ENCODE assay signal across 15 cellular contexts in the genomic region with DNA sequence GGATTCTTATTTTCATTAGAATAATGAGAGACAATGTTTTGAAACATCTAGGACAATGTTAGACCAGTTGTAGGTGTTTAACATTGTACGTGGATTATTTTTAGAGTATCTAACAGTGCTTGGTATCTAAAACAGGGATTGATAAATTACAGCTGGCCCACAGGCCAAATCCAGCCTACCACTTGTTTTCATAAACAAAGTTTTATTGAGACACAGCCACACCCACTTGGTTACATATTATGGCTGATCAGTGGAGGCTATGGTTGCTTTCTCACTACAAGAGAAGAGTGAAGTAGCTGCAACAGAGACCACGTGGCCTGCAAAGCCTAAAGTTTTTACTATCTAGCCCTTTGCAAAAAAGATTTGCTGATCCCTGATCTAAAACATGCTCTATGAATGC.
DNase-seq lines count a peak whose midpoint lies in the region; ATAC-seq and TF ChIP-seq lines count a peak whose summit lies in the region.
"Had no signal": no experiment of that assay in that cellular context is flagged by ENCODE, and none has a peak within 500 bp of the region (broad histone marks: within the 10 kb centered on the region; RNA-seq: fewer than 3 reads in every experiment).

No MANE protein-coding gene starts in this region.

- H3K9me3 ChIP-seq in OCI-LY3 (ENCODE audit: insufficient read depth, low read length) = no peaks in the 10 kb centered on the region
- no peaks in the 10 kb centered on the region for H3K9me3 ChIP-seq in lower lobe of right lung
- H3K9me3 ChIP-seq in ovary = no peaks in the 10 kb centered on the region

- no peaks in the 10 kb centered on the region for H4K20me1 ChIP-seq in OCI-LY3 (ENCODE audit: insufficient read depth, low read length)

- peaks cover 12% of the 10 kb centered on the region for H3K4me1 ChIP-seq in OCI-LY3 (ENCODE audit: low read length)
- peaks cover 41% of the 10 kb centered on the region for H3K4me1 ChIP-seq in lower lobe of right lung
- H3K4me1 ChIP-seq in ovary (ENCODE audit: insufficient read depth) = peaks cover 1% of the 10 kb centered on the region

- TF ChIP-seq CTCF in OCI-LY3 (IDR thresholded peaks at IDR 0.05; ENCODE audit: low read depth, low read length) (no peak), brain microvascular endothelial cell (IDR thresholded peaks at IDR 0.05; ENCODE audit: low read depth, low read length, missing control alignments) (no peak), lower lobe of right lung (IDR thresholded peaks at IDR 0.05) (no peak), ovary (IDR thresholded peaks at IDR 0.05) (no peak)

- intact Hi-C loops in lower lobe of right lung (cut with DNase I) = no loop called here
- intact Hi-C loops in ovary (cut with DNase I) = no loop called here

- no peaks in the 10 kb centered on the region for H3K27me3 Mint-ChIP-seq in stimulated activated naive B cell treated with anti-CD40 and anti-IgM and Interleukin-4, amounts not matched to agents 10 μg/mL and 1 μg/mL and 100 μg/mL, for 72 hours

- H2AFZ ChIP-seq in OCI-LY3 (ENCODE audit: low read depth, low read length) = 0 out of 2 replicates have a peak overlapping the region, but pooled peaks have one; percentile 6

- no peak overlapping the region for H3K9ac ChIP-seq in OCI-LY3 (ENCODE audit: low read length)

- H3K79me2 ChIP-seq in OCI-LY3 (ENCODE audit: low read length) = no peaks in the 10 kb centered on the region

- no peaks in the 10 kb centered on the region for H3K27me3 ChIP-seq in OCI-LY3 (ENCODE audit: low read depth, low read length)
- H3K27me3 ChIP-seq in brain microvascular endothelial cell (replicated peaks) = no peaks in the 10 kb centered on the region
- no peaks in the 10 kb centered on the region for H3K27me3 ChIP-seq in lower lobe of right lung (ENCODE audit: low read depth)
- no peaks in the 10 kb centered on the region for H3K27me3 ChIP-seq in ovary

- no peak overlapping the region for H3K4me3 ChIP-seq in OCI-LY3 (ENCODE audit: low read length)
- H3K4me3 ChIP-seq in brain microvascular endothelial cell (ENCODE audit: low read depth, low read length) = no peak overlapping the region
- no peak overlapping the region for H3K4me3 ChIP-seq in lower lobe of right lung
- no peak overlapping the region for H3K4me3 ChIP-seq in ovary

- no peak for TF ChIP-seq EP300 in ovary (IDR thresholded peaks at IDR 0.05)

- H3K27ac ChIP-seq in OCI-LY3 (ENCODE audit: low read length) = no peak overlapping the region
- H3K27ac ChIP-seq in brain microvascular endothelial cell = peak overlapping the region; percentile 25
- peak overlapping the region; percentile 24 for H3K27ac ChIP-seq in lower lobe of right lung
- H3K27ac ChIP-seq in ovary = no peak overlapping the region

- 51 to 59% (median 56%) methylated on average over 2 of the region's 2 CpGs for WGBS in ovary, 3 donors

- no peak overlapping the region for H3K4me3 Mint-ChIP-seq in stimulated activated naive B cell treated with anti-CD40 and anti-IgM and Interleukin-4, amounts not matched to agents 10 μg/mL and 1 μg/mL and 100 μg/mL, for 72 hours
- H3K4me3 Mint-ChIP-seq: CD14-positive monocyte had no signal

- peak overlapping the region; percentile 15 for H3K27ac Mint-ChIP-seq in stimulated activated naive B cell treated with anti-CD40 and anti-IgM and Interleukin-4, amounts not matched to agents 10 μg/mL and 1 μg/mL and 100 μg/mL, for 72 hours

- ATAC-seq in lower lobe of right lung = no peak
- ATAC-seq in stimulated activated naive B cell treated with anti-CD40 and anti-IgM and Interleukin-4, amounts not matched to agents 10 μg/mL and 1 μg/mL and 100 μg/mL, for 72 hours (replicated peaks) = no peak

- H3K36me3 Mint-ChIP-seq in stimulated activated naive B cell treated with anti-CD40 and anti-IgM and Interleukin-4, amounts not matched to agents 10 μg/mL and 1 μg/mL and 100 μg/mL, for 72 hours = peaks cover 0 to under 1% of the 10 kb centered on the region in 2 donors

- no peaks in the 10 kb centered on the region for H3K9me3 Mint-ChIP-seq in stimulated activated naive B cell treated with anti-CD40 and anti-IgM and Interleukin-4, amounts not matched to agents 10 μg/mL and 1 μg/mL and 100 μg/mL, for 72 hours

- H3K4me1 Mint-ChIP-seq in stimulated activated naive B cell treated with anti-CD40 and anti-IgM and Interleukin-4, amounts not matched to agents 10 μg/mL and 1 μg/mL and 100 μg/mL, for 72 hours = peaks cover 45 to 72% of the 10 kb centered on the region in 2 donors

- in situ Hi-C loops in brain microvascular endothelial cell (cut with HindIII; ENCODE audit: low pct_ligation_motif_present, low sequenced_read_pairs) = no loop called here

- H3K36me3 ChIP-seq in OCI-LY3 (replicated peaks; ENCODE audit: low read depth, low read length) (no peaks in the 10 kb centered on the region), brain microvascular endothelial cell (replicated peaks) (no peaks in the 10 kb centered on the region), lower lobe of right lung (no peaks in the 10 kb centered on the region), ovary (no peaks in the 10 kb centered on the region)

- DNase-seq in brain microvascular endothelial cell (no peak), lower lobe of right lung (no peak), ovary (no peak), SKM-1 (lab: John Stamatoyannopoulos, UW; ENCODE audit: unreplicated experiment) (no peak), NCI-H2171 treated with DMSO at 0.1 percent for 48 hours (lab: John Stamatoyannopoulos, UW) (no peak)
- no peak for DNase-seq in stimulated activated naive B cell treated with anti-CD40 and anti-IgM and Interleukin-4, amounts not matched to agents 10 μg/mL and 1 μg/mL and 100 μg/mL, for 72 hours
- DNase-seq: ACHN, DMS79, MM.1S, NCI-H1092 treated with DMSO at 0.1 percent for 48 hours, NCI-H146, NCI-H2029 treated with DMSO at 0.1 percent for 48 hours, SHP77 had no signal

- no peak for TF ChIP-seq POLR2A in ovary (IDR thresholded peaks at IDR 0.05)

- H3K4me2 ChIP-seq in OCI-LY3 (ENCODE audit: low read length) = no peak overlapping the region

Comparison
In these comparisons a context has a peak if more than half of its experiments do, and no peak if none do; other contexts are left out.
1. H3K27ac ChIP-seq: peak in brain microvascular endothelial cell (single experiment) and lower lobe of right lung (single experiment); none in OCI-LY3 (single experiment) and ovary (0 of 2).